Comparison of ENCODE assay signal across 1 cellular context in genomic region chr17:81867952-81868673, GRCh38.
TF ChIP-seq lines count a peak whose summit lies in the region.

No MANE protein-coding gene starts in this region.

TF ChIP-seq in HEK293, 187 proteins besides CTCF, POLR2A, EP300 and RAD21 (continued from another document):
- TF ChIP-seq, protein P1, sequence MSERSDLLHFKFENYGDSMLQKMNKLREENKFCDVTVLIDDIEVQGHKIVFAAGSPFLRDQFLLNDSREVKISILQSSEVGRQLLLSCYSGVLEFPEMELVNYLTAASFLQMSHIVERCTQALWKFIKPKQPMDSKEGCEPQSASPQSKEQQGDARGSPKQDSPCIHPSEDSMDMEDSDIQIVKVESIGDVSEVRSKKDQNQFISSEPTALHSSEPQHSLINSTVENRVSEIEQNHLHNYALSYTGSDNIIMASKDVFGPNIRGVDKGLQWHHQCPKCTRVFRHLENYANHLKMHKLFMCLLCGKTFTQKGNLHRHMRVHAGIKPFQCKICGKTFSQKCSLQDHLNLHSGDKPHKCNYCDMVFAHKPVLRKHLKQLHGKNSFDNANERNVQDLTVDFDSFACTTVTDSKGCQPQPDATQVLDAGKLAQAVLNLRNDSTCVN (tag by site-specific recombination; optimal IDR thresholded peaks at IDR 0.05) = peak; percentile 41
- TF ChIP-seq ZEB2 (tag by site-specific recombination; IDR thresholded peaks at IDR 0.05) (no peak; the same call in 1 of the 2 replicates), ZNF132 (tag by site-specific recombination; IDR thresholded peaks at IDR 0.05; ENCODE audit: borderline replicate concordance) (no peak), ZSCAN30 (tag by site-specific recombination; IDR thresholded peaks at IDR 0.05) (peak; percentile 31), PATZ1 (tag by site-specific recombination; IDR thresholded peaks at IDR 0.05) (peak; percentile 93), ZNF157 (tag by site-specific recombination; IDR thresholded peaks at IDR 0.05) (no peak), ZNF391 (tag by site-specific recombination; IDR thresholded peaks at IDR 0.05; ENCODE audit: borderline replicate concordance, low read depth) (no peak), ZFHX2 (tag by site-specific recombination; conservative IDR thresholded peaks at IDR 0.05) (peak; percentile 75), ZNF335 (tag by site-specific recombination; conservative IDR thresholded peaks at IDR 0.05) (0 out of 2 replicates have a peak, but pooled peaks have one; percentile 10), ZBTB48 (tag by site-specific recombination; IDR thresholded peaks at IDR 0.05) (peak; percentile 82), ZNF239 (tag by site-specific recombination; IDR thresholded peaks at IDR 0.05) (0 out of 2 replicates have a peak, but pooled peaks have one; percentile 39), ZNF529 (tag by site-specific recombination; IDR thresholded peaks at IDR 0.05; ENCODE audit: insufficient replicate concordance) (no peak), ZNF747 (tag by site-specific recombination; IDR thresholded peaks at IDR 0.05) (no peak), KLF1 (tag by site-specific recombination; IDR thresholded peaks at IDR 0.05) (peak; percentile 41; the same call in 1 of the 2 replicates), ZNF654 (tag by site-specific recombination; IDR thresholded peaks at IDR 0.05; ENCODE audit: low read depth) (no peak), ZNF404 (tag by site-specific recombination; IDR thresholded peaks at IDR 0.05) (no peak), BCL11A (tag by site-specific recombination; IDR thresholded peaks at IDR 0.05; ENCODE audit: low read depth) (peak; percentile 95), GLI2 (tag by site-specific recombination; IDR thresholded peaks at IDR 0.05; ENCODE audit: borderline replicate concordance, low read depth) (no peak), ZNF174 (tag by site-specific recombination; IDR thresholded peaks at IDR 0.05) (no peak), MYNN (tag by site-specific recombination; IDR thresholded peaks at IDR 0.05; ENCODE audit: borderline replicate concordance) (no peak), ZNF214 (tag by site-specific recombination; IDR thresholded peaks at IDR 0.05; ENCODE audit: borderline replicate concordance) (no peak), ZFP3 (tag by site-specific recombination; IDR thresholded peaks at IDR 0.05; ENCODE audit: low read depth) (no peak), ZNF513 (tag by site-specific recombination; IDR thresholded peaks at IDR 0.05) (no peak; the same call in 1 of the 2 replicates), GLIS2 (tag by site-specific recombination; IDR thresholded peaks at IDR 0.05) (peak; percentile 82), ZNF16 (tag by site-specific recombination; IDR thresholded peaks at IDR 0.05; ENCODE audit: low read depth) (no peak), ZNF514 (tag by site-specific recombination; IDR thresholded peaks at IDR 0.05) (no peak), SCRT2 (tag by site-specific recombination; IDR thresholded peaks at IDR 0.05) (no peak), BCL11B (tag by site-specific recombination; IDR thresholded peaks at IDR 0.05; ENCODE audit: low read depth) (peak; percentile 92; the same call in 1 of the 2 replicates), ZNF140 (tag by site-specific recombination; IDR thresholded peaks at IDR 0.05) (no peak), ZSCAN5A (tag by site-specific recombination; IDR thresholded peaks at IDR 0.05) (0 out of 2 replicates have a peak, but pooled peaks have one; percentile 8), ZNF658 (tag by site-specific recombination; IDR thresholded peaks at IDR 0.05) (no peak), ZNF302 (tag by site-specific recombination; IDR thresholded peaks at IDR 0.05; ENCODE audit: low read depth) (no peak), ZNF585B (tag by site-specific recombination; IDR thresholded peaks at IDR 0.05) (no peak), ZNF510 (tag by site-specific recombination; IDR thresholded peaks at IDR 0.05; ENCODE audit: insufficient replicate concordance) (no peak), ZNF274 (IDR thresholded peaks at IDR 0.05; ENCODE audit: low read length) (no peak), ZNF274 (tag by site-specific recombination; IDR thresholded peaks at IDR 0.05; ENCODE audit: borderline replicate concordance) (no peak), ZNF138 (tag by site-specific recombination; IDR thresholded peaks at IDR 0.05; ENCODE audit: borderline replicate concordance) (no peak), EGR2 (tag by site-specific recombination; IDR thresholded peaks at IDR 0.05; ENCODE audit: low read depth) (peak; percentile 52; the same call in 1 of the 2 replicates), ZNF707 (tag by site-specific recombination; IDR thresholded peaks at IDR 0.05) (no peak), ZNF175 (tag by site-specific recombination; IDR thresholded peaks at IDR 0.05) (no peak), OSR2 (tag by site-specific recombination; IDR thresholded peaks at IDR 0.05) (no peak), ZNF24 (tag by site-specific recombination; IDR thresholded peaks at IDR 0.05) (no peak), SP3 (tag by site-specific recombination; IDR thresholded peaks at IDR 0.05) (peak; percentile 85), ZSCAN16 (tag by site-specific recombination; IDR thresholded peaks at IDR 0.05) (no peak), ZBTB17 (tag by site-specific recombination; IDR thresholded peaks at IDR 0.05) (no peak), MZF1 (tag by site-specific recombination; IDR thresholded peaks at IDR 0.05; ENCODE audit: borderline replicate concordance) (peak; percentile 34; the same call in 1 of the 2 replicates), ZNF785 (tag by site-specific recombination; IDR thresholded peaks at IDR 0.05) (0 out of 2 replicates have a peak, but pooled peaks have one; percentile 26), ZNF223 (tag by site-specific recombination; IDR thresholded peaks at IDR 0.05) (no peak), KLF8 (tag by site-specific recombination; IDR thresholded peaks at IDR 0.05) (peak; percentile 64), ZSCAN23 (tag by site-specific recombination; IDR thresholded peaks at IDR 0.05) (no peak), ZNF394 (tag by site-specific recombination; IDR thresholded peaks at IDR 0.05; ENCODE audit: borderline replicate concordance) (no peak; the same call in 1 of the 2 replicates), PRDM1 (tag by site-specific recombination; IDR thresholded peaks at IDR 0.05) (no peak), OVOL3 (tag by site-specific recombination; IDR thresholded peaks at IDR 0.05) (no peak; the same call in 1 of the 2 replicates), WT1 (tag by site-specific recombination; IDR thresholded peaks at IDR 0.05) (peak; percentile 23; the same call in 1 of the 2 replicates), ZNF629 (tag by site-specific recombination; IDR thresholded peaks at IDR 0.05) (no peak), ZNF837 (tag by site-specific recombination; IDR thresholded peaks at IDR 0.05) (peak; percentile 85), KLF9 (tag by site-specific recombination; IDR thresholded peaks at IDR 0.05; ENCODE audit: low read depth) (no peak), SP7 (tag by site-specific recombination; IDR thresholded peaks at IDR 0.05) (peak; percentile 36), ZXDB (tag by site-specific recombination; IDR thresholded peaks at IDR 0.05) (0 out of 2 replicates have a peak, but pooled peaks have one; percentile 21)
- TF ChIP-seq, protein P2, sequence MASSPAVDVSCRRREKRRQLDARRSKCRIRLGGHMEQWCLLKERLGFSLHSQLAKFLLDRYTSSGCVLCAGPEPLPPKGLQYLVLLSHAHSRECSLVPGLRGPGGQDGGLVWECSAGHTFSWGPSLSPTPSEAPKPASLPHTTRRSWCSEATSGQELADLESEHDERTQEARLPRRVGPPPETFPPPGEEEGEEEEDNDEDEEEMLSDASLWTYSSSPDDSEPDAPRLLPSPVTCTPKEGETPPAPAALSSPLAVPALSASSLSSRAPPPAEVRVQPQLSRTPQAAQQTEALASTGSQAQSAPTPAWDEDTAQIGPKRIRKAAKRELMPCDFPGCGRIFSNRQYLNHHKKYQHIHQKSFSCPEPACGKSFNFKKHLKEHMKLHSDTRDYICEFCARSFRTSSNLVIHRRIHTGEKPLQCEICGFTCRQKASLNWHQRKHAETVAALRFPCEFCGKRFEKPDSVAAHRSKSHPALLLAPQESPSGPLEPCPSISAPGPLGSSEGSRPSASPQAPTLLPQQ (tag by site-specific recombination; IDR thresholded peaks at IDR 0.05) = no peak
- TF ChIP-seq, protein P3, sequence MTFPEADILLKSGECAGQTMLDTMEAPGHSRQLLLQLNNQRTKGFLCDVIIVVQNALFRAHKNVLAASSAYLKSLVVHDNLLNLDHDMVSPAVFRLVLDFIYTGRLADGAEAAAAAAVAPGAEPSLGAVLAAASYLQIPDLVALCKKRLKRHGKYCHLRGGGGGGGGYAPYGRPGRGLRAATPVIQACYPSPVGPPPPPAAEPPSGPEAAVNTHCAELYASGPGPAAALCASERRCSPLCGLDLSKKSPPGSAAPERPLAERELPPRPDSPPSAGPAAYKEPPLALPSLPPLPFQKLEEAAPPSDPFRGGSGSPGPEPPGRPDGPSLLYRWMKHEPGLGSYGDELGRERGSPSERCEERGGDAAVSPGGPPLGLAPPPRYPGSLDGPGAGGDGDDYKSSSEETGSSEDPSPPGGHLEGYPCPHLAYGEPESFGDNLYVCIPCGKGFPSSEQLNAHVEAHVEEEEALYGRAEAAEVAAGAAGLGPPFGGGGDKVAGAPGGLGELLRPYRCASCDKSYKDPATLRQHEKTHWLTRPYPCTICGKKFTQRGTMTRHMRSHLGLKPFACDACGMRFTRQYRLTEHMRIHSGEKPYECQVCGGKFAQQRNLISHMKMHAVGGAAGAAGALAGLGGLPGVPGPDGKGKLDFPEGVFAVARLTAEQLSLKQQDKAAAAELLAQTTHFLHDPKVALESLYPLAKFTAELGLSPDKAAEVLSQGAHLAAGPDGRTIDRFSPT (tag by site-specific recombination; IDR thresholded peaks at IDR 0.05) = peak; percentile 94; the same call in 1 of the 2 replicates
- TF ChIP-seq, protein P4, sequence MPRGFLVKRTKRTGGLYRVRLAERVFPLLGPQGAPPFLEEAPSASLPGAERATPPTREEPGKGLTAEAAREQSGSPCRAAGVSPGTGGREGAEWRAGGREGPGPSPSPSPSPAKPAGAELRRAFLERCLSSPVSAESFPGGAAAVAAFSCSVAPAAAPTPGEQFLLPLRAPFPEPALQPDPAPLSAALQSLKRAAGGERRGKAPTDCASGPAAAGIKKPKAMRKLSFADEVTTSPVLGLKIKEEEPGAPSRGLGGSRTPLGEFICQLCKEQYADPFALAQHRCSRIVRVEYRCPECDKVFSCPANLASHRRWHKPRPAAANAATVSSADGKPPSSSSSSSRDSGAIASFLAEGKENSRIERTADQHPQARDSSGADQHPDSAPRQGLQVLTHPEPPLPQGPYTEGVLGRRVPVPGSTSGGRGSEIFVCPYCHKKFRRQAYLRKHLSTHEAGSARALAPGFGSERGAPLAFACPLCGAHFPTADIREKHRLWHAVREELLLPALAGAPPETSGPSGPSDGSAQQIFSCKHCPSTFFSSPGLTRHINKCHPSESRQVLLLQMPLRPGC (tag by site-specific recombination; IDR thresholded peaks at IDR 0.05) = peak; percentile 31; the same call in 1 of the 2 replicates
